In genomic region chr5:158910782-158911692, GRCh38 we compare ENCODE assay signal across 10 cellular contexts.
DNase-seq lines count a peak whose midpoint lies in the region; ATAC-seq and TF ChIP-seq lines count a peak whose summit lies in the region.
"Had no signal": no experiment of that assay in that cellular context is flagged by ENCODE, and none has a peak within 500 bp of the region (broad histone marks: within the 10 kb centered on the region; RNA-seq: fewer than 3 reads in every experiment).

No MANE protein-coding gene starts in this region.

- H3K4me3 ChIP-seq in spleen, result no peak overlapping the region

- peaks cover 2% of the 10 kb centered on the region for H3K4me1 Mint-ChIP-seq in activated T-cell treated with anti-CD3 and anti-CD28 coated beads, Interleukin-2, amount 50 U/mL, for 4 hours (ENCODE audit: low read depth)

- no peak for TF ChIP-seq CTCF in spleen (IDR thresholded peaks at IDR 0.05 in 8 of 11, conservative IDR thresholded peaks at IDR 0.05 in 3 of 11)

- H3K4me1 ChIP-seq in spleen, result peaks cover 0 to 18% (median 6%) of the 10 kb centered on the region in 6 donors

- H3K27ac ChIP-seq in spleen, result peak overlapping the region in 5 of 8 donors; percentile 15 to 51 (median 24)

- no peak for TF ChIP-seq POLR2A in spleen (IDR thresholded peaks at IDR 0.05)

- no peak overlapping the region for H3K4me3 Mint-ChIP-seq in activated T-cell treated with anti-CD3 and anti-CD28 coated beads, Interleukin-2, amount 50 U/mL, for 4 hours

- DNase-seq in activated T-cell treated with anti-CD3 and anti-CD28 coated beads, Interleukin-2, amount 50 U/mL, for 4 hours, result no peak
- no peak for DNase-seq in activated T-cell treated with anti-CD3 and anti-CD28 coated beads, Interleukin-2, amount 50 U/mL, for 48 hours
- DNase-seq in spleen (no peak), anterior cingulate cortex (lab: John Stamatoyannopoulos, UW) (no peak), GM19240 (ENCODE audit: insufficient read length, low spot score) (no peak)
- DNase-seq in stimulated activated CD4-positive, alpha-beta T cell treated with anti-CD3 and anti-CD28 coated beads, Interleukin-1b, Interleukin-23, amount 100 ng/mL, for 48 hours, result no peak
- DNase-seq: aorta, retina had no signal

- peak; percentile 30 to 77 for ATAC-seq in activated T-cell treated with anti-CD3 and anti-CD28 coated beads, Interleukin-2, amount 50 U/mL, for 4 hours
- ATAC-seq in HG02588 (IDR thresholded peaks at IDR 0.05; ENCODE audit: unreplicated experiment) (peak; percentile 77), HG03571 (IDR thresholded peaks at IDR 0.05; ENCODE audit: unreplicated experiment) (peak; percentile 77)

- no peaks in the 10 kb centered on the region for H3K27me3 Mint-ChIP-seq in activated T-cell treated with anti-CD3 and anti-CD28 coated beads, Interleukin-2, amount 50 U/mL, for 4 hours (ENCODE audit: low read depth)

- H3K27me3 ChIP-seq in spleen (replicated peaks in 1 of 7), result no peaks in the 10 kb centered on the region

- intact Hi-C loops in spleen (cut with DNase I; ENCODE audit: low total_unique reads), result no loop called here

- no peaks in the 10 kb centered on the region for H3K36me3 Mint-ChIP-seq in activated T-cell treated with anti-CD3 and anti-CD28 coated beads, Interleukin-2, amount 50 U/mL, for 4 hours (ENCODE audit: insufficient read depth)

- WGBS in spleen, 5 donors, result 52 to 66% (median 57%) methylated on average over 6 of the region's 6 CpGs

- no peaks in the 10 kb centered on the region for H3K36me3 ChIP-seq in spleen

- H3K9me3 ChIP-seq in spleen, result no peaks in the 10 kb centered on the region

- no peaks in the 10 kb centered on the region for H3K9me3 Mint-ChIP-seq in activated T-cell treated with anti-CD3 and anti-CD28 coated beads, Interleukin-2, amount 50 U/mL, for 4 hours
